In genomic region chr1:241836944-241837343, GRCh38 we compare ENCODE assay signal across 3 cellular contexts.
A peak's percentile ranks its signal among the peaks of the same experiment; 100 is the strongest.
TF ChIP-seq lines count a peak whose summit lies in the region.

No MANE protein-coding gene starts in this region.

TF ChIP-seq in A549, 52 proteins besides CTCF, POLR2A, EP300 and RAD21:
- TF ChIP-seq HOXB13 (CRISPR knock-in tag; IDR thresholded peaks at IDR 0.05; ENCODE audit: low read depth) (no peak), FOSL2 (IDR thresholded peaks at IDR 0.05) (no peak), FOSL2 (CRISPR knock-in tag; IDR thresholded peaks at IDR 0.05) (peak; percentile 25; the same call in 1 of the 2 replicates)

TF ChIP-seq in IMR-90, 13 proteins besides CTCF, POLR2A, EP300 and RAD21:
- TF ChIP-seq CHD1 (IDR thresholded peaks at IDR 0.05; ENCODE audit: low read depth, low read length) (no peak), MXI1 (IDR thresholded peaks at IDR 0.05; ENCODE audit: borderline replicate concordance, low read depth, low read length) (no peak), RCOR1 (IDR thresholded peaks at IDR 0.05; ENCODE audit: insufficient replicate concordance, low read length) (no peak), FOS (IDR thresholded peaks at IDR 0.05; ENCODE audit: low read depth, low read length) (no peak), BHLHE40 (IDR thresholded peaks at IDR 0.05; ENCODE audit: low read depth, low read length) (no peak), SMC3 (IDR thresholded peaks at IDR 0.05; ENCODE audit: low read depth, low read length) (no peak), RFX5 (IDR thresholded peaks at IDR 0.05; ENCODE audit: low read depth, low read length) (no peak), USF2 (IDR thresholded peaks at IDR 0.05; ENCODE audit: low read depth, low read length) (no peak), CEBPB (IDR thresholded peaks at IDR 0.05; ENCODE audit: low read depth, low read length) (no peak), MAZ (IDR thresholded peaks at IDR 0.05; ENCODE audit: borderline replicate concordance, low read depth, low read length) (no peak), NFE2L2 (IDR thresholded peaks at IDR 0.05; ENCODE audit: low read depth, low read length) (no peak), ELK1 (IDR thresholded peaks at IDR 0.05; ENCODE audit: borderline replicate concordance, low read depth, low read length) (no peak)

TF ChIP-seq in endothelial cell of umbilical vein, 7 proteins besides CTCF, POLR2A, EP300 and RAD21:
- TF ChIP-seq EZH2 (IDR thresholded peaks at IDR 0.05; ENCODE audit: borderline replicate concordance, low read depth, low read length, severe bottlenecking) (no peak), MYC (IDR thresholded peaks at IDR 0.05; ENCODE audit: low read depth, low read length) (no peak), FOS (IDR thresholded peaks at IDR 0.05; ENCODE audit: borderline replicate concordance, insufficient read depth, low read length) (peak; percentile 66), GATA2 (IDR thresholded peaks at IDR 0.05; ENCODE audit: insufficient read depth, insufficient read length, low read depth, low read length) (no peak), JUN (IDR thresholded peaks at IDR 0.05; ENCODE audit: borderline replicate concordance, insufficient read depth, insufficient read length, low read depth) (peak; percentile 20)
